Comparison of ENCODE assay signal across 14 cellular contexts in genomic region chr4:38943355-38943754, GRCh38.
DNase-seq lines count a peak whose midpoint lies in the region; ATAC-seq and TF ChIP-seq lines count a peak whose summit lies in the region.
"Had no signal": no experiment of that assay in that cellular context is flagged by ENCODE, and none has a peak within 500 bp of the region (broad histone marks: within the 10 kb centered on the region; RNA-seq: fewer than 3 reads in every experiment).

No MANE protein-coding gene starts in this region.

- H3K4me3 ChIP-seq in gastroesophageal sphincter, result no peak overlapping the region
- no peak overlapping the region for H3K4me3 ChIP-seq in ovary

- TF ChIP-seq POLR2A in gastroesophageal sphincter (IDR thresholded peaks at IDR 0.05), result no peak
- no peak for TF ChIP-seq POLR2A in ovary (IDR thresholded peaks at IDR 0.05)

- TF ChIP-seq CTCF in gastroesophageal sphincter (IDR thresholded peaks at IDR 0.05), result no peak
- no peak for TF ChIP-seq CTCF in ovary (IDR thresholded peaks at IDR 0.05)

- H3K27ac ChIP-seq in gastroesophageal sphincter (peak overlapping the region; percentile 43 to 87 (median 85)), ovary (peak overlapping the region in 1 of 2 donors; percentile 37)

- WGBS in gastroesophageal sphincter (ENCODE audit: low coverage in 1 of 2), 2 donors, result 33 to 39% methylated on average over 1 to 4 of the region's 4 CpGs
- 11 to 18% (median 17%) methylated on average over 4 of the region's 4 CpGs for WGBS in ovary, 3 donors

- H3K9me3 ChIP-seq in gastroesophageal sphincter (no peaks in the 10 kb centered on the region), ovary (no peaks in the 10 kb centered on the region)

- peak; percentile 90 for DNase-seq in DMS 273 (lab: John Stamatoyannopoulos, UW; ENCODE audit: unreplicated experiment)
- peak; percentile 18 for DNase-seq in NCI-H524 treated with DMSO at 0.1 percent for 48 hours (lab: John Stamatoyannopoulos, UW)
- DNase-seq in ovary, result peak; percentile 70 to 86 (median 85)
- DNase-seq in cerebellar nuclear complex (lab: John Stamatoyannopoulos, UW), result no peak
- DNase-seq in kidney glomerular epithelial cell (lab: John Stamatoyannopoulos, UW), result no peak
- no peak for DNase-seq in central memory CD4-positive, alpha-beta T cell
- DNase-seq: activated CD4-positive, alpha-beta T cell treated with anti-CD3 and anti-CD28 coated beads, Interleukin-2, amount 50 U/mL, for 48 hours; DND-41; H9; KBM-7; mesendoderm; SHP77 had no signal

- TF ChIP-seq EP300 in gastroesophageal sphincter (IDR thresholded peaks at IDR 0.05) (no peak), ovary (IDR thresholded peaks at IDR 0.05) (no peak)

- peaks cover 16 to 70% (median 21%) of the 10 kb centered on the region in 3 donors for H3K4me1 ChIP-seq in gastroesophageal sphincter
- peaks cover 3% of the 10 kb centered on the region for H3K4me1 ChIP-seq in ovary (ENCODE audit: insufficient read depth)

- peaks cover 0 to 52% of the 10 kb centered on the region in 2 donors for H3K36me3 ChIP-seq in gastroesophageal sphincter
- H3K36me3 ChIP-seq in ovary, result no peaks in the 10 kb centered on the region

- H3K27me3 ChIP-seq in gastroesophageal sphincter (no peaks in the 10 kb centered on the region), ovary (no peaks in the 10 kb centered on the region)

- ATAC-seq in gastroesophageal sphincter (peak; percentile 86), HG02973 (IDR thresholded peaks at IDR 0.05; ENCODE audit: unreplicated experiment) (no peak)

- intact Hi-C loops in ovary (cut with DNase I), result no loop called here

Comparison
In these comparisons a context has a peak if more than half of its experiments do, and no peak if none do; other contexts are left out.
1. DNase-seq: peak in DMS 273 (single experiment), NCI-H524 treated with DMSO at 0.1 percent for 48 hours (single experiment) and ovary (5 of 5); none in cerebellar nuclear complex (0 of 2), kidney glomerular epithelial cell (single experiment) and central memory CD4-positive, alpha-beta T cell (single experiment).